In the genomic region with DNA sequence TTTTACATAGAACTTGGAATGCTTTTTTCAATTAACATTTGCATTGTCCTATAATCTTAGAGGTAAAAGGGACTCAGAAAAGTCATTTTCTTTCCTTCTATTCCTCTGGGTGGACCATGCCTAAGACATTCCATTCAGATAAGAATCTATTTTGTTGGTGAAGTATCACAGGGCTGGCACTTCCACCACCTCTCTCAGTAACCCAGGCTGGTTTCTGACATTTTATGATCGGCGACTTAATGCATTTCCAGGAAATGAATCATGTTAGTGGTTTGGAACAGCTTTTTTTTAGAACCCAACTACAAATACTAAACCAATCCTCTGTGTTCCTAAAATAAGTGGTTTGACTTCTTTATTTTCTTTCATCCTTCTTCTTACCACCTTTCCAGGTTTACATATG, we compare ENCODE assay signal across 12 cellular contexts. TPM values are rescaled to one million over a fixed set of nuclear protein-coding genes. Genes with fewer than 3 reads are reported as not detected.
A peak's percentile ranks its signal among the peaks of the same experiment; 100 is the strongest.
DNase-seq lines count a peak whose midpoint lies in the region; ATAC-seq, FAIRE-seq and TF ChIP-seq lines count a peak whose summit lies in the region.
"Had no signal": no experiment of that assay in that cellular context is flagged by ENCODE, and none has a peak within 500 bp of the region (broad histone marks: within the 10 kb centered on the region; RNA-seq: fewer than 3 reads in every experiment).

No MANE protein-coding gene starts in this region.

- H3K9ac ChIP-seq in DND-41 (ENCODE audit: low read depth, low read length): no peak overlapping the region
- no peak overlapping the region for H3K9ac ChIP-seq in keratinocyte (ENCODE audit: control insufficient read depth, extremely low read depth, insufficient read depth, low read length)

- H3K4me1 ChIP-seq in DND-41 (ENCODE audit: insufficient read depth, low read length): no peaks in the 10 kb centered on the region
- H3K4me1 ChIP-seq in keratinocyte (ENCODE audit: control insufficient read depth, extremely low read depth, insufficient read depth, low read length): peaks cover 22% of the 10 kb centered on the region
- peaks cover 3% of the 10 kb centered on the region for H3K4me1 ChIP-seq in testis
- H3K4me1 ChIP-seq: spleen had no signal

- H3K4me2 ChIP-seq in DND-41 (ENCODE audit: insufficient read depth, low read length): no peak overlapping the region
- H3K4me2 ChIP-seq in keratinocyte (ENCODE audit: control insufficient read depth, extremely low read depth, insufficient read depth, low read depth, low read length): peak overlapping the region; percentile 22

- TF ChIP-seq POLR2A in testis (IDR thresholded peaks at IDR 0.05): no peak

- H3K36me3 ChIP-seq in DND-41 (ENCODE audit: insufficient read depth, low read length) (no peaks in the 10 kb centered on the region), keratinocyte (ENCODE audit: control insufficient read depth in 2 of 2, extremely low read depth in 1 of 2, insufficient read depth in 2 of 2, low read length in 2 of 2) (no peaks in the 10 kb centered on the region), testis (ENCODE audit: low read depth, missing control alignments) (no peaks in the 10 kb centered on the region)
- H3K36me3 ChIP-seq: spleen had no signal

- H3K36me3 Mint-ChIP-seq in activated T-helper 1 cell treated with anti-CD3 and anti-CD28 coated beads, Interleukin-12 subunit alpha, Interleukin-12 subunit beta, Interleukin-2, Interleukin-4 antibody, amounts not matched to agents 30 ng/mL and 10 ng/mL and 1 ng/mL, durations not matched to agents 14 hours and 24 hours and 36 hours (ENCODE audit: low read depth): peaks cover 5% of the 10 kb centered on the region

- no peak overlapping the region for H3K27ac ChIP-seq in DND-41 (ENCODE audit: low read length)
- H3K27ac ChIP-seq in keratinocyte (ENCODE audit: control insufficient read depth, insufficient read depth, low read length): no peak overlapping the region
- no peak overlapping the region for H3K27ac ChIP-seq in testis
- H3K27ac ChIP-seq: coronary artery, spleen had no signal

- WGBS in testis, 2 donors: 70 to 91% methylated on average over 2 of the region's 2 CpGs

- no peaks in the 10 kb centered on the region for H3K9me1 ChIP-seq in keratinocyte (ENCODE audit: control insufficient read depth, extremely low read depth, insufficient read depth, low read length)

- peak; percentile 39 for FAIRE-seq in keratinocyte (lab: Jason Lieb, UNC)

- no peak overlapping the region for H3K27ac Mint-ChIP-seq in activated T-helper 1 cell treated with anti-CD3 and anti-CD28 coated beads, Interleukin-12 subunit alpha, Interleukin-12 subunit beta, Interleukin-2, Interleukin-4 antibody, amounts not matched to agents 30 ng/mL and 10 ng/mL and 1 ng/mL, durations not matched to agents 14 hours and 24 hours and 36 hours

- H3K4me3 Mint-ChIP-seq in activated T-helper 1 cell treated with anti-CD3 and anti-CD28 coated beads, Interleukin-12 subunit alpha, Interleukin-12 subunit beta, Interleukin-2, Interleukin-4 antibody, amounts not matched to agents 30 ng/mL and 10 ng/mL and 1 ng/mL, durations not matched to agents 14 hours and 24 hours and 36 hours: peak overlapping the region; percentile 37

- ATAC-seq in DND-41 (ENCODE audit: insufficient read depth, low read depth) (peak; percentile 47), HG02981 (IDR thresholded peaks at IDR 0.05; ENCODE audit: unreplicated experiment) (no peak)

- H3K9me3 Mint-ChIP-seq in activated T-helper 1 cell treated with anti-CD3 and anti-CD28 coated beads, Interleukin-12 subunit alpha, Interleukin-12 subunit beta, Interleukin-2, Interleukin-4 antibody, amounts not matched to agents 30 ng/mL and 10 ng/mL and 1 ng/mL, durations not matched to agents 14 hours and 24 hours and 36 hours: no peaks in the 10 kb centered on the region

- dilution Hi-C loops in keratinocyte (cut with MboI; ENCODE audit: extremely low pct_ligation_motif_present, low sequenced_read_pairs): no loop called here

- H3K27me3 ChIP-seq in DND-41 (ENCODE audit: insufficient read depth, low read length, poor library complexity): peaks cover 5% of the 10 kb centered on the region
- H3K27me3 ChIP-seq in keratinocyte (ENCODE audit: control insufficient read depth, extremely low read depth, insufficient read depth, low read length): no peaks in the 10 kb centered on the region
- no peaks in the 10 kb centered on the region for H3K27me3 ChIP-seq in testis

- DNase-seq in DND-41 (no peak), LHCN-M2 (ENCODE audit: low read depth) (peak; percentile 74), keratinocyte (ENCODE audit: low read depth, low spot score) (no peak), testis (no peak), cerebellar nuclear complex (lab: John Stamatoyannopoulos, UW) (no peak), NCI-H446 treated with DMSO at 0.1 percent for 48 hours (lab: John Stamatoyannopoulos, UW) (no peak)
- no peak for DNase-seq in activated T-helper 1 cell treated with anti-CD3 and anti-CD28 coated beads, Interleukin-12 subunit alpha, Interleukin-12 subunit beta, Interleukin-2, Interleukin-4 antibody, amounts not matched to agents 30 ng/mL and 10 ng/mL and 1 ng/mL, durations not matched to agents 14 hours and 24 hours and 36 hours (ENCODE audit: low spot score)
- DNase-seq: NCI-H446, spleen had no signal

- H3K9me3 ChIP-seq in DND-41 (ENCODE audit: insufficient read depth, low read length, severe bottlenecking) (no peaks in the 10 kb centered on the region), keratinocyte (ENCODE audit: control insufficient read depth, low read depth, low read length) (no peaks in the 10 kb centered on the region), testis (no peaks in the 10 kb centered on the region)
- H3K9me3 ChIP-seq: spleen had no signal

- intact Hi-C loops in activated T-helper 1 cell treated with anti-CD3 and anti-CD28 coated beads, Interleukin-12 subunit alpha, Interleukin-12 subunit beta, Interleukin-2, Interleukin-4 antibody, amounts not matched to agents 30 ng/mL and 10 ng/mL and 1 ng/mL, durations not matched to agents 14 hours and 24 hours and 36 hours (cut with micrococcal nuclease): loop anchor here (2.0 kb wide), 1 partner anchor 29 kb away; no protein-coding TSS in a partner anchor
- intact Hi-C loops in testis (cut with DNase I; ENCODE audit: low total_unique reads): no loop called here

- H3K27me3 Mint-ChIP-seq in activated T-helper 1 cell treated with anti-CD3 and anti-CD28 coated beads, Interleukin-12 subunit alpha, Interleukin-12 subunit beta, Interleukin-2, Interleukin-4 antibody, amounts not matched to agents 30 ng/mL and 10 ng/mL and 1 ng/mL, durations not matched to agents 14 hours and 24 hours and 36 hours (ENCODE audit: insufficient read depth): peaks cover 2% of the 10 kb centered on the region

- H2AFZ ChIP-seq in DND-41 (ENCODE audit: low read depth, low read length) (no peak overlapping the region), keratinocyte (ENCODE audit: control insufficient read depth, low read length) (no peak overlapping the region)

- TF ChIP-seq CTCF in DND-41 (IDR thresholded peaks at IDR 0.05; ENCODE audit: borderline replicate concordance, extremely low read depth, low read length, poor library complexity, severe bottlenecking) (no peak), keratinocyte (optimal IDR thresholded peaks at IDR 0.05 in 1 of 3, IDR thresholded peaks at IDR 0.05 in 1 of 3, conservative IDR thresholded peaks at IDR 0.05 in 1 of 3; ENCODE audit: extremely low read depth in 1 of 3, insufficient read depth in 2 of 3, low read length in 3 of 3) (no peak), testis (IDR thresholded peaks at IDR 0.05) (no peak)

- H3K79me2 ChIP-seq in DND-41 (ENCODE audit: insufficient read depth, low read length) (no peaks in the 10 kb centered on the region), keratinocyte (ENCODE audit: control insufficient read depth, insufficient read depth, low read length) (no peaks in the 10 kb centered on the region)

- H4K20me1 ChIP-seq in DND-41 (ENCODE audit: insufficient read depth, low read length) (no peaks in the 10 kb centered on the region), keratinocyte (ENCODE audit: control insufficient read depth, extremely low read depth, insufficient read depth, low read length) (no peaks in the 10 kb centered on the region)

- H3K4me3 ChIP-seq in DND-41 (ENCODE audit: low read depth in 1 of 2, low read length in 2 of 2) (no peak overlapping the region), keratinocyte (ENCODE audit: control insufficient read depth in 2 of 3, extremely low read depth in 1 of 3, insufficient read depth in 2 of 3, low read depth in 1 of 3, low read length in 3 of 3) (no peak overlapping the region), testis (no peak overlapping the region)
- H3K4me3 ChIP-seq: coronary artery, lung, spleen had no signal

- H3K4me1 Mint-ChIP-seq in activated T-helper 1 cell treated with anti-CD3 and anti-CD28 coated beads, Interleukin-12 subunit alpha, Interleukin-12 subunit beta, Interleukin-2, Interleukin-4 antibody, amounts not matched to agents 30 ng/mL and 10 ng/mL and 1 ng/mL, durations not matched to agents 14 hours and 24 hours and 36 hours (ENCODE audit: low read depth): peaks cover 16% of the 10 kb centered on the region

RNA-seq across cellular contexts. Expression of gene GAD1, which starts 27.0 kb away (rescaled TPM):
- total RNA-seq in LHCN-M2 (2014; rRNA removed) (0.19 and 0.29 TPM in 2 replicates), testis (10 to 100 TPM; 12.5 to 46.0 TPM)
- polyA plus RNA-seq in LHCN-M2 (2012): 0.78 TPM
- total RNA-seq in activated T-helper 1 cell treated with anti-CD3 and anti-CD28 coated beads, Interleukin-12 subunit alpha, Interleukin-12 subunit beta, Interleukin-2, Interleukin-4 antibody, amounts not matched to agents 30 ng/mL and 10 ng/mL and 1 ng/mL, durations not matched to agents 14 hours and 24 hours and 36 hours: 4.7 and 5.3 TPM in 2 replicates
- polyA plus RNA-seq in keratinocyte (4.5 to 9.4 TPM (median 5.9 TPM) in 3 replicates), testis (ENCODE audit: insufficient read depth, low read depth, low replicate concordance) (8.5 TPM)
- polyA plus RNA-seq in keratinocyte (2011; ENCODE audit: low read depth): 1.5 TPM
- 4.8 and 7.4 TPM in 2 replicates for polyA plus RNA-seq in keratinocyte (2011; cell fraction: cytosol; rRNA removed)
- 20.0 and 22.9 TPM in 2 replicates for polyA plus RNA-seq in keratinocyte (2011; cell fraction: nucleus; rRNA removed)
- 2.7 and 7.6 TPM in 2 replicates for polyA plus RNA-seq in keratinocyte (2012; ENCODE audit: low replicate concordance)
- polyA minus RNA-seq in keratinocyte: 1.9 to 6.6 TPM (median 3.0 TPM) in 3 replicates
- 3.5 TPM for polyA minus RNA-seq in keratinocyte (2011; cell fraction: cytosol; rRNA and poly(A)+ RNA removed)
- 4.9 and 6.1 TPM in 2 replicates for polyA minus RNA-seq in keratinocyte (2011; cell fraction: nucleus; rRNA and poly(A)+ RNA removed)
